ENCODE assay signal across 21 cellular contexts in the genomic region with DNA sequence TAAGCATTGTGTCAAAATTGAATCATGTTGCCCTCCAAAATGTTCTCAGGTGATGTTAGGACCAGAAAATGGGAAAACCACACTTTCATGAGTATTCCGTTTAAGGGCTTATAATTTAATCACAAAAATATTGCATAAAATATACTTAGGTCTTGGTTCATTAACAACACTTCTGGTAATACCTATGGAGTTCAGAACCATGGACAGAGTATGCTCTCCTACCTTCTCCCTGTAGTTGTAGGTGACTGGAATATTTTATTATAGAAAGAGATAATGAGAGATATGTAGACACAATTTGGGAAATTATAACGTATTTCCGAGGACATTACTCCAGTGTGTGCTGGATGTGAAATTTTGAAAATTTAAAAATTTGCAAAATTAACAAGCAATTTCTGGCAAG.
A peak's percentile ranks its signal among the peaks of the same experiment; 100 is the strongest.
DNase-seq lines count a peak whose midpoint lies in the region; ATAC-seq and TF ChIP-seq lines count a peak whose summit lies in the region.
"Had no signal": no experiment of that assay in that cellular context is flagged by ENCODE, and none has a peak within 500 bp of the region (broad histone marks: within the 10 kb centered on the region; RNA-seq: fewer than 3 reads in every experiment).

No MANE protein-coding gene starts in this region.

- CTCF ChIA-PET in MCF 10A (lab: Yijun Ruan, JAX): no interaction called here
- CTCF ChIA-PET in mammary epithelial cell (lab: Charles Lee; ENCODE audit: low non-redundant PET): no interaction called here

- dilution Hi-C loops in mammary epithelial cell (cut with HindIII; ENCODE audit: low sequenced_read_pairs): no loop called here

- 57% methylated on average over 3 of the region's 3 CpGs for WGBS in mammary epithelial cell (ENCODE audit: low coverage, missing lambda C conversion rate)

- H3K36me3 Mint-ChIP-seq in MCF 10A (ENCODE audit: insufficient read depth, unreplicated experiment): no peaks in the 10 kb centered on the region
- H3K36me3 Mint-ChIP-seq: type B pancreatic cell had no signal

- H3K4me1 ChIP-seq in mammary epithelial cell (ENCODE audit: insufficient read depth, low read length): no peaks in the 10 kb centered on the region
- H3K4me1 ChIP-seq: A549; BLaER1 treated with 17β-estradiol and CSF1 and Interleukin-3, amounts not matched to agents 10 nM and 100 nM; colonic mucosa; foreskin keratinocyte; left lung had no signal

- no peak overlapping the region for H2AFZ ChIP-seq in mammary epithelial cell (ENCODE audit: low read depth, low read length)

- H3K27ac Mint-ChIP-seq in MCF 10A (ENCODE audit: low read depth, unreplicated experiment): no peak overlapping the region
- H3K27ac Mint-ChIP-seq: stimulated activated naive CD8-positive, alpha-beta T cell treated with anti-CD3 and anti-CD28 coated beads, Interleukin-15, amount 100 ng/mL, for 72 hours; type B pancreatic cell had no signal

- H3K36me3 ChIP-seq in mammary epithelial cell (ENCODE audit: insufficient read depth, low read length): no peaks in the 10 kb centered on the region
- H3K36me3 ChIP-seq: BLaER1 treated with 17β-estradiol and CSF1 and Interleukin-3, amounts not matched to agents 10 nM and 100 nM; colonic mucosa; left lung had no signal

- intact Hi-C loops in MCF 10A (cut with micrococcal nuclease) (loop anchor here (5.0 to 10.0 kb wide), 2 partner anchors 66 to 457 kb away; no protein-coding TSS in a partner anchor), mammary epithelial cell (cut with micrococcal nuclease) (no loop called here)

- H3K4me2 ChIP-seq in mammary epithelial cell (ENCODE audit: insufficient read depth, low read depth, low read length): no peak overlapping the region
- H3K4me2 ChIP-seq: A549; BLaER1 treated with 17β-estradiol and CSF1 and Interleukin-3, amounts not matched to agents 10 nM and 100 nM had no signal

- no peaks in the 10 kb centered on the region for H3K9me3 Mint-ChIP-seq in MCF 10A (ENCODE audit: unreplicated experiment)
- H3K9me3 Mint-ChIP-seq: stimulated activated naive CD8-positive, alpha-beta T cell treated with anti-CD3 and anti-CD28 coated beads, Interleukin-15, amount 100 ng/mL, for 72 hours; type B pancreatic cell had no signal

- no peaks in the 10 kb centered on the region for H3K4me1 Mint-ChIP-seq in MCF 10A (ENCODE audit: insufficient read depth, unreplicated experiment)
- H3K4me1 Mint-ChIP-seq: stimulated activated naive CD8-positive, alpha-beta T cell treated with anti-CD3 and anti-CD28 coated beads, Interleukin-15, amount 100 ng/mL, for 72 hours had no signal

- POLR2A ChIA-PET in MCF 10A (lab: Yijun Ruan, JAX): no interaction called here

- H3K27me3 ChIP-seq in mammary epithelial cell (ENCODE audit: insufficient read depth, low read length): no peaks in the 10 kb centered on the region
- H3K27me3 ChIP-seq: BLaER1 treated with 17β-estradiol and CSF1 and Interleukin-3, amounts not matched to agents 10 nM and 100 nM; colonic mucosa; foreskin keratinocyte; left lung had no signal

- H3K9ac ChIP-seq in mammary epithelial cell (ENCODE audit: insufficient read depth, low read length): no peak overlapping the region
- H3K9ac ChIP-seq: BLaER1 treated with 17β-estradiol and CSF1 and Interleukin-3, amounts not matched to agents 10 nM and 100 nM had no signal

- no peak overlapping the region for H3K4me3 Mint-ChIP-seq in MCF 10A (ENCODE audit: unreplicated experiment)
- H3K4me3 Mint-ChIP-seq: stimulated activated naive CD8-positive, alpha-beta T cell treated with anti-CD3 and anti-CD28 coated beads, Interleukin-15, amount 100 ng/mL, for 72 hours; type B pancreatic cell had no signal

- in situ Hi-C loops in mammary epithelial cell (cut with MboI; ENCODE audit: low sequenced_read_pairs in 2 of 2): no loop called here

- H3K9me3 ChIP-seq in mammary epithelial cell (replicated peaks; ENCODE audit: insufficient read depth, low read length): peaks cover 12% of the 10 kb centered on the region
- H3K9me3 ChIP-seq: A549; BLaER1 treated with 17β-estradiol and CSF1 and Interleukin-3, amounts not matched to agents 10 nM and 100 nM; colonic mucosa; left lung had no signal

- H4K20me1 ChIP-seq in mammary epithelial cell (ENCODE audit: insufficient read depth, low read length): no peaks in the 10 kb centered on the region
- H4K20me1 ChIP-seq: BLaER1 treated with 17β-estradiol and CSF1 and Interleukin-3, amounts not matched to agents 10 nM and 100 nM had no signal

- no peak for TF ChIP-seq CTCF in MCF 10A (IDR thresholded peaks at IDR 0.05; ENCODE audit: unreplicated experiment)
- TF ChIP-seq CTCF in mammary epithelial cell (conservative IDR thresholded peaks at IDR 0.05 in 1 of 2, IDR thresholded peaks at IDR 0.05 in 1 of 2; ENCODE audit: extremely low read depth in 1 of 2, insufficient read depth in 1 of 2, low read depth in 1 of 2, low read length in 2 of 2): no peak
- TF ChIP-seq CTCF in choroid plexus epithelial cell (conservative IDR thresholded peaks at IDR 0.05; ENCODE audit: low read depth, low read length): no peak

- DNase-seq in MCF 10A (ENCODE audit: unreplicated experiment) (peak; percentile 68), mammary epithelial cell (no peak), choroid plexus epithelial cell (ENCODE audit: low read depth) (peak; percentile 54), caudate nucleus (lab: John Stamatoyannopoulos, UW) (no peak)
- DNase-seq in effector CD4-positive, alpha-beta T cell: no peak
- DNase-seq: aorta; colonic mucosa; left lung; NCI-H187 treated with DMSO at 0.1 percent for 48 hours; NCI-H2227 treated with DMSO at 0.1 percent for 48 hours; small intestine; stimulated activated CD4-positive, alpha-beta T cell treated with anti-CD3 and anti-CD28 coated beads, Interleukin-2, amount 100 ng/mL, for 48 hours; stimulated activated naive CD8-positive, alpha-beta T cell treated with anti-CD3 and anti-CD28 coated beads, Interleukin-15, amount 100 ng/mL, for 72 hours had no signal

- no peaks in the 10 kb centered on the region for H3K27me3 Mint-ChIP-seq in MCF 10A (ENCODE audit: insufficient read depth, unreplicated experiment)
- H3K27me3 Mint-ChIP-seq: stimulated activated naive CD8-positive, alpha-beta T cell treated with anti-CD3 and anti-CD28 coated beads, Interleukin-15, amount 100 ng/mL, for 72 hours; type B pancreatic cell had no signal

- no TSS peak for BruUV-seq in MCF 10A (replicated peaks; lab: Mats Ljungman, UMichigan)
- BruUV-seq in mammary epithelial cell (replicated peaks; lab: Mats Ljungman, UMichigan): no TSS peak

- H3K4me3 ChIP-seq in mammary epithelial cell (replicated peaks in 1 of 3; ENCODE audit: insufficient read depth in 1 of 3, low read depth in 2 of 3, low read length in 3 of 3) (no peak overlapping the region), choroid plexus epithelial cell (ENCODE audit: low read depth, low read length) (no peak overlapping the region)
- H3K4me3 ChIP-seq: A549; BLaER1 treated with 17β-estradiol and CSF1 and Interleukin-3, amounts not matched to agents 10 nM and 100 nM; colonic mucosa; left lung had no signal

- ATAC-seq in HG02571 (IDR thresholded peaks at IDR 0.05; ENCODE audit: unreplicated experiment): no peak
- ATAC-seq in GM19455 (IDR thresholded peaks at IDR 0.05; ENCODE audit: unreplicated experiment): no peak
- ATAC-seq: A549; foreskin keratinocyte; left lung; stimulated activated naive CD8-positive, alpha-beta T cell treated with anti-CD3 and anti-CD28 coated beads, Interleukin-15, amount 100 ng/mL, for 72 hours had no signal

- H3K79me2 ChIP-seq in mammary epithelial cell (ENCODE audit: insufficient read depth, low read length): no peaks in the 10 kb centered on the region

- no peak overlapping the region for H3K27ac ChIP-seq in mammary epithelial cell (ENCODE audit: insufficient read depth, low read depth, low read length)
- no peak overlapping the region for H3K27ac ChIP-seq in caudate nucleus (ENCODE audit: low read depth, low read length)
- H3K27ac ChIP-seq: A549; BLaER1 treated with 17β-estradiol and CSF1 and Interleukin-3, amounts not matched to agents 10 nM and 100 nM; colonic mucosa; foreskin keratinocyte; left lung; VCaP had no signal

TF ChIP-seq in PFSK-1, 5 proteins besides CTCF, POLR2A, EP300 and RAD21:
- TF ChIP-seq FOXP2 (optimal IDR thresholded peaks at IDR 0.05; ENCODE audit: borderline replicate concordance, extremely low read depth, extremely low read length, insufficient read depth): no peak
- TF ChIP-seq, protein P1, sequence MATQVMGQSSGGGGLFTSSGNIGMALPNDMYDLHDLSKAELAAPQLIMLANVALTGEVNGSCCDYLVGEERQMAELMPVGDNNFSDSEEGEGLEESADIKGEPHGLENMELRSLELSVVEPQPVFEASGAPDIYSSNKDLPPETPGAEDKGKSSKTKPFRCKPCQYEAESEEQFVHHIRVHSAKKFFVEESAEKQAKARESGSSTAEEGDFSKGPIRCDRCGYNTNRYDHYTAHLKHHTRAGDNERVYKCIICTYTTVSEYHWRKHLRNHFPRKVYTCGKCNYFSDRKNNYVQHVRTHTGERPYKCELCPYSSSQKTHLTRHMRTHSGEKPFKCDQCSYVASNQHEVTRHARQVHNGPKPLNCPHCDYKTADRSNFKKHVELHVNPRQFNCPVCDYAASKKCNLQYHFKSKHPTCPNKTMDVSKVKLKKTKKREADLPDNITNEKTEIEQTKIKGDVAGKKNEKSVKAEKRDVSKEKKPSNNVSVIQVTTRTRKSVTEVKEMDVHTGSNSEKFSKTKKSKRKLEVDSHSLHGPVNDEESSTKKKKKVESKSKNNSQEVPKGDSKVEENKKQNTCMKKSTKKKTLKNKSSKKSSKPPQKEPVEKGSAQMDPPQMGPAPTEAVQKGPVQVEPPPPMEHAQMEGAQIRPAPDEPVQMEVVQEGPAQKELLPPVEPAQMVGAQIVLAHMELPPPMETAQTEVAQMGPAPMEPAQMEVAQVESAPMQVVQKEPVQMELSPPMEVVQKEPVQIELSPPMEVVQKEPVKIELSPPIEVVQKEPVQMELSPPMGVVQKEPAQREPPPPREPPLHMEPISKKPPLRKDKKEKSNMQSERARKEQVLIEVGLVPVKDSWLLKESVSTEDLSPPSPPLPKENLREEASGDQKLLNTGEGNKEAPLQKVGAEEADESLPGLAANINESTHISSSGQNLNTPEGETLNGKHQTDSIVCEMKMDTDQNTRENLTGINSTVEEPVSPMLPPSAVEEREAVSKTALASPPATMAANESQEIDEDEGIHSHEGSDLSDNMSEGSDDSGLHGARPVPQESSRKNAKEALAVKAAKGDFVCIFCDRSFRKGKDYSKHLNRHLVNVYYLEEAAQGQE (IDR thresholded peaks at IDR 0.05; ENCODE audit: insufficient read depth in 1 of 2, low read depth in 2 of 2, low read length in 2 of 2): peak; percentile 82 to 88

Comparison
In these comparisons a context has a peak if more than half of its experiments do, and no peak if none do; other contexts are left out.
1. DNase-seq: peak in MCF 10A (single experiment) and choroid plexus epithelial cell (single experiment); none in mammary epithelial cell (single experiment), caudate nucleus (0 of 61) and effector CD4-positive, alpha-beta T cell (single experiment).